In the genomic region with DNA sequence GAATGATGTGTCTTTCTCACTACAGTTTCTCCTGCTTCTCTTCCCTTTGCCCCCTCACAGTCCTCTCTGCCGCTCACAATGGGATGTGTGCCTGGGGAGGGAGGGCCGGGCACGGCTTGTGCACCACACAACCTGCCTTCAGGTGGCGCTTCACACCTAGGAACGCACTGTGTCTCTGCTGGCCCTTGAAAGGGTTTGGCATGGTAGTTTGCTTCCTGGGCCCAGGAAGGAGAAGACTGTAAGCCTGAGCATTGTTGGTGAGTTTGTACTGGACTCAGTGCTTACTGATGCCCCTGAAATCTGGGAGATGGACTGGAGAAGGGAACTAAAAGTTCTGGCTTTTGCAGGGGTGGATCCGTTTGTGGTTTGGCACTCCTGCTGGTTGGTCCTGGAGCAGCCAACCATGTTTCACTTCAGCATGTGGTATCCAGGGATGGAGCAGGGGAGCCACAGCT, we compare ENCODE assay signal across 9 cellular contexts. TPM values are rescaled to one million over a fixed set of nuclear protein-coding genes. Genes with fewer than 3 reads are reported as not detected.
A peak's percentile ranks its signal among the peaks of the same experiment; 100 is the strongest.
DNase-seq lines count a peak whose midpoint lies in the region; ATAC-seq and TF ChIP-seq lines count a peak whose summit lies in the region.
"Had no signal": no experiment of that assay in that cellular context is flagged by ENCODE, and none has a peak within 500 bp of the region (broad histone marks: within the 10 kb centered on the region; RNA-seq: fewer than 3 reads in every experiment).

No MANE protein-coding gene starts in this region.

- intact Hi-C loops in uterus (cut with DNase I; ENCODE audit: low total_unique reads) = no loop called here

- H3K4me2 ChIP-seq in H9 (ENCODE audit: insufficient read depth, insufficient read length, low read length) = no peak overlapping the region

- H3K36me3 ChIP-seq in BJ (ENCODE audit: control insufficient read depth, insufficient read depth, low read length) (no peaks in the 10 kb centered on the region), uterus (no peaks in the 10 kb centered on the region), suprapubic skin (no peaks in the 10 kb centered on the region)

- TF ChIP-seq EP300 in suprapubic skin (IDR thresholded peaks at IDR 0.05) = no peak

- H3K27me3 Mint-ChIP-seq in H9 (ENCODE audit: low read depth) = no peaks in the 10 kb centered on the region

- POLR2A ChIA-PET in BJ (lab: Charles Lee) = no interaction called here

- H4K8ac ChIP-seq in H9 (replicated peaks; ENCODE audit: insufficient read length, low read depth, low read length) = no peak overlapping the region

- no peaks in the 10 kb centered on the region for H4K20me1 ChIP-seq in H9 (ENCODE audit: control insufficient read depth, insufficient read depth, insufficient read length)

- no peak overlapping the region for H3K27ac ChIP-seq in H9 (ENCODE audit: insufficient read length, low read depth, low read length)
- no peak overlapping the region for H3K27ac ChIP-seq in VCaP
- no peak overlapping the region for H3K27ac ChIP-seq in uterus
- no peak overlapping the region for H3K27ac ChIP-seq in suprapubic skin

- peak overlapping the region in 1 of 3 experiments; percentile 71; a peak in 1 of 7 replicates for H3K27ac Mint-ChIP-seq in H9

- peak; percentile 74 for ATAC-seq in left lobe of liver

- peaks cover 27 to 35% of the 10 kb centered on the region in 2 experiments for H3K4me1 Mint-ChIP-seq in H9

- H3K23ac ChIP-seq in H9 (ENCODE audit: insufficient read length, low read depth, low read length) = no peak overlapping the region

- no peak overlapping the region for H2AK5ac ChIP-seq in H9 (ENCODE audit: insufficient read length, low read length)

- no peak overlapping the region for H3K4me3 Mint-ChIP-seq in H9

- no peak overlapping the region for H3T11ph ChIP-seq in H9 (ENCODE audit: low read length)

- H2AFZ ChIP-seq in H9 (ENCODE audit: low read length) = no peak overlapping the region

- DNase-seq in BJ (ENCODE audit: low read depth) (no peak), H9 (peak; percentile 83), left lobe of liver (ENCODE audit: low spot score) (peak; percentile 70), NCI-H1436 (lab: John Stamatoyannopoulos, UW) (no peak), uterus (no peak), suprapubic skin (ENCODE audit: low spot score in 2 of 2) (no peak), G401 (ENCODE audit: low spot score) (no peak)

- peaks cover 0 to 39% (median 2%) of the 10 kb centered on the region in 3 experiments; a peak in 3 of 7 replicates for H3K36me3 Mint-ChIP-seq in H9 (ENCODE audit: insufficient read depth in 1 of 3, low read depth in 3 of 3)

- no peak overlapping the region for H3K14ac ChIP-seq in H9 (ENCODE audit: insufficient read depth, low read length)

- no peak overlapping the region for H3K18ac ChIP-seq in H9 (ENCODE audit: insufficient read length, low read depth, low read length)

- H3K9ac ChIP-seq in H9 (ENCODE audit: extremely low read depth, insufficient read length, low read length) = no peak overlapping the region

- H2BK5ac ChIP-seq in H9 (ENCODE audit: insufficient read length, low read length) = no peak overlapping the region

- H3K4me3 ChIP-seq in BJ (ENCODE audit: low read depth, low read length) (no peak overlapping the region), uterus (no peak overlapping the region), suprapubic skin (no peak overlapping the region)

- H3K4me1 ChIP-seq in H9 (ENCODE audit: insufficient read depth, low read length) = no peaks in the 10 kb centered on the region
- no peaks in the 10 kb centered on the region for H3K4me1 ChIP-seq in uterus
- peaks cover 34% of the 10 kb centered on the region for H3K4me1 ChIP-seq in suprapubic skin

- H2BK12ac ChIP-seq in H9 (ENCODE audit: insufficient read length, low read depth, low read length) = no peak overlapping the region

- no peak overlapping the region for H4K91ac ChIP-seq in H9 (ENCODE audit: insufficient read length, low read depth, low read length)

- no peak overlapping the region for H3K56ac ChIP-seq in H9 (ENCODE audit: insufficient read length, low read depth, low read length)

- no peaks in the 10 kb centered on the region for H3K9me3 ChIP-seq in H9 (ENCODE audit: control insufficient read depth, low read depth, low read length)
- no peaks in the 10 kb centered on the region for H3K9me3 ChIP-seq in uterus
- H3K9me3 ChIP-seq in suprapubic skin = no peaks in the 10 kb centered on the region

- H3K27me3 ChIP-seq in BJ (ENCODE audit: control insufficient read depth, insufficient read depth, low read length) (peaks cover 7% of the 10 kb centered on the region), H9 (ENCODE audit: insufficient read depth, low read length) (no peaks in the 10 kb centered on the region), uterus (no peaks in the 10 kb centered on the region), suprapubic skin (no peaks in the 10 kb centered on the region)

- no CpG with 5 or more reads among the region's 6 CpGs for WGBS in H9 (ENCODE audit: extremely low coverage, insufficient read length, low lambda C conversion rate)
- 79% methylated on average over 6 of the region's 6 CpGs for WGBS in suprapubic skin

- H3K4ac ChIP-seq in H9 (ENCODE audit: low read depth, low read length) = no peak overlapping the region

- no peak overlapping the region for H2BK120ac ChIP-seq in H9 (ENCODE audit: low read depth, low read length, poor library complexity, severe bottlenecking)

- in situ Hi-C loops in G401 (cut with HindIII; ENCODE audit: low sequenced_read_pairs) = no loop called here

- no peaks in the 10 kb centered on the region for H3K79me1 ChIP-seq in H9 (ENCODE audit: insufficient read depth, low read depth, low read length, poor library complexity, severe bottlenecking)

- CTCF ChIA-PET in BJ (lab: Yijun Ruan, JAX) = interaction anchor here (1.4 kb wide), 1 partner anchor 8 kb away, joined by 4 read pairs; no protein-coding TSS in a partner anchor

- no peaks in the 10 kb centered on the region for H3K9me3 Mint-ChIP-seq in H9

- H4K5ac ChIP-seq in H9 (ENCODE audit: insufficient read length, low read depth, low read length) = no peak overlapping the region

- no peaks in the 10 kb centered on the region for H3K23me2 ChIP-seq in H9 (ENCODE audit: insufficient read length, low read depth, low read length, poor library complexity, severe bottlenecking)

- H2BK20ac ChIP-seq in H9 (ENCODE audit: low read depth, low read length, poor library complexity, severe bottlenecking) = no peak overlapping the region

- H3K79me2 ChIP-seq in H9 (ENCODE audit: insufficient read depth, low read length) = no peaks in the 10 kb centered on the region

- TF ChIP-seq POLR2A in uterus (IDR thresholded peaks at IDR 0.05) (no peak), suprapubic skin (IDR thresholded peaks at IDR 0.05) (no peak)

- TF ChIP-seq CTCF in BJ (IDR thresholded peaks at IDR 0.05; ENCODE audit: insufficient read depth, low read depth, low read length) (peak; percentile 20; the same call in 1 of the 2 replicates), H9 (conservative IDR thresholded peaks at IDR 0.05) (peak; percentile 82), VCaP (conservative IDR thresholded peaks at IDR 0.05) (peak; percentile 71), uterus (IDR thresholded peaks at IDR 0.05) (no peak), suprapubic skin (IDR thresholded peaks at IDR 0.05) (no peak)

- H2BK15ac ChIP-seq in H9 (ENCODE audit: low read depth, low read length) = no peak overlapping the region

RNA-seq across cellular contexts. Expression of gene ALPK3, which starts 9.2 kb away (rescaled TPM):
- 0.02 and 0.06 TPM in 2 replicates for polyA plus RNA-seq in BJ (2011; rRNA removed)
- 0.05 TPM in 2 replicates for polyA minus RNA-seq in BJ (2011; rRNA and poly(A)+ RNA removed)
- total RNA-seq in H9 (2021) = 17.7 and 18.0 TPM in 2 replicates
- total RNA-seq in left lobe of liver = 2.7 TPM
- total RNA-seq in uterus = 1 to 10 TPM in 3 of 4 donors, under 1 TPM in 1; 0.88 to 6.3 (median 3.4) TPM
- 1 to 10 TPM in 2 of 4 donors, under 1 TPM in 2; 0.42 to 7.5 (median 1.1) TPM for total RNA-seq in suprapubic skin
- total RNA-seq in G401 (2014; rRNA removed; shearing (Covaris generic)) = 0.06 and 0.20 TPM in 2 replicates

RNA-seq across cellular contexts. Expression of gene SLC28A1, which starts 58.1 kb away (rescaled TPM):
- polyA plus RNA-seq in BJ (2011; rRNA removed) = 0.05 TPM in 1 of 2 replicates, not detected in the other
- not detected in 2 replicates for polyA minus RNA-seq in BJ (2011; rRNA and poly(A)+ RNA removed)
- total RNA-seq in H9 (2021) (0.13 TPM in 1 of 2 replicates, not detected in the other), left lobe of liver (64.6 TPM), uterus (under 1 TPM in 2 of 4 donors, not detected in 2; 0.21 to 0.43 TPM), suprapubic skin (not detected)
- not detected in 2 replicates for total RNA-seq in G401 (2014; rRNA removed; shearing (Covaris generic))
- total RNA-seq: endothelial cell of umbilical vein had no signal
- polyA plus RNA-seq: endothelial cell of umbilical vein had no signal

Comparison
In these comparisons a context has a peak if more than half of its experiments do, and no peak if none do; other contexts are left out.
1. DNase-seq: peak in H9 (single experiment) and left lobe of liver (single experiment); none in BJ (single experiment), NCI-H1436 (single experiment), uterus (0 of 2), suprapubic skin (0 of 2) and G401 (single experiment).
2. CTCF ChIP-seq: peak in BJ (single experiment), H9 (single experiment) and VCaP (single experiment); none in uterus (0 of 4) and suprapubic skin (0 of 2).
3. RNA of gene SLC28A1, which starts 58.1 kb away (total RNA-seq): 64.6 TPM in left lobe of liver (single experiment); 0.21 to 0.43 TPM in uterus, 0.13 TPM in H9, not detected in suprapubic skin and not detected in G401; every median in the first group is over 10 times any median in the second.